In genomic region chr18:7566244-7566586, GRCh38 we compare ENCODE assay signal across 8 cellular contexts. TPM values are rescaled to one million over a fixed set of nuclear protein-coding genes. Genes with fewer than 3 reads are reported as not detected.
A peak's percentile ranks its signal among the peaks of the same experiment; 100 is the strongest.
DNase-seq lines count a peak whose midpoint lies in the region; ATAC-seq and TF ChIP-seq lines count a peak whose summit lies in the region.

No MANE protein-coding gene starts in this region.

- H3K9me3 Mint-ChIP-seq in activated naive CD4-positive, alpha-beta T cell treated with anti-CD3 and anti-CD28 coated beads, Interleukin-2, amount 10 ng/mL, durations not matched to agents 7 days and 5 days: no peaks in the 10 kb centered on the region
- no peaks in the 10 kb centered on the region for H3K9me3 Mint-ChIP-seq in mesothelial cell of epicardium

- intact Hi-C loops in transverse colon (cut with DNase I; ENCODE audit: low total_unique reads): loop anchor here (5.0 kb wide), 3 partner anchors 99 to 1186 kb away; no protein-coding TSS in a partner anchor

- H3K27ac ChIP-seq in cingulate gyrus (ENCODE audit: low read depth, low read length): peak overlapping the region; percentile 80
- peak overlapping the region; percentile 89 to 96 (median 94) for H3K27ac ChIP-seq in transverse colon

- peak overlapping the region; percentile 36 for H3K4me3 Mint-ChIP-seq in activated naive CD4-positive, alpha-beta T cell treated with anti-CD3 and anti-CD28 coated beads, Interleukin-2, amount 10 ng/mL, durations not matched to agents 7 days and 5 days
- peak overlapping the region; percentile 80 for H3K4me3 Mint-ChIP-seq in mesothelial cell of epicardium

- CTCF ChIA-PET in activated naive CD4-positive, alpha-beta T cell treated with anti-CD3 and anti-CD28 coated beads, Interleukin-2, amount 10 ng/mL, durations not matched to agents 7 days and 5 days (lab: Charles Lee): interaction anchor here (1.0 to 2.0 kb wide), 3 partner anchors 11 to 646 kb away, joined by 4 to 8 read pairs (median 4); no protein-coding TSS in a partner anchor

- H3K9me3 ChIP-seq in transverse colon: no peaks in the 10 kb centered on the region

- peaks cover 43% of the 10 kb centered on the region for H3K27me3 Mint-ChIP-seq in activated naive CD4-positive, alpha-beta T cell treated with anti-CD3 and anti-CD28 coated beads, Interleukin-2, amount 10 ng/mL, durations not matched to agents 7 days and 5 days
- peaks cover 18% of the 10 kb centered on the region for H3K27me3 Mint-ChIP-seq in mesothelial cell of epicardium (ENCODE audit: low read depth)

- in situ Hi-C loops in transverse colon (cut with MboI; ENCODE audit: low pct_ligation_motif_present in 1 of 4, low pct_unique_long_range_greater_than_20kb in 1 of 4, low sequenced_read_pairs in 3 of 4): loop anchor here in 2 of 4 donors (25.0 kb wide), 2 partner anchors 279 to 304 kb away; no protein-coding TSS in a partner anchor

- H3K36me3 Mint-ChIP-seq in activated naive CD4-positive, alpha-beta T cell treated with anti-CD3 and anti-CD28 coated beads, Interleukin-2, amount 10 ng/mL, durations not matched to agents 7 days and 5 days: peaks cover 1% of the 10 kb centered on the region
- H3K36me3 Mint-ChIP-seq in mesothelial cell of epicardium: peaks cover 5% of the 10 kb centered on the region

- no peak for ATAC-seq in activated CD4-positive, CD25-positive, alpha-beta regulatory T cell treated with anti-CD3 and anti-CD28 coated beads, Interleukin-2, amount 50 U/mL, for 24 hours
- no peak for ATAC-seq in HG03159 (IDR thresholded peaks at IDR 0.05; ENCODE audit: unreplicated experiment)

- peak overlapping the region; percentile 40 to 69 (median 64) for H3K4me3 ChIP-seq in transverse colon

- peaks cover 4% of the 10 kb centered on the region for H3K4me1 Mint-ChIP-seq in activated naive CD4-positive, alpha-beta T cell treated with anti-CD3 and anti-CD28 coated beads, Interleukin-2, amount 10 ng/mL, durations not matched to agents 7 days and 5 days
- H3K4me1 Mint-ChIP-seq in mesothelial cell of epicardium: peaks cover 32% of the 10 kb centered on the region

- no peak for TF ChIP-seq POLR2A in transverse colon (IDR thresholded peaks at IDR 0.05)

- no peak overlapping the region for H3K27ac Mint-ChIP-seq in activated naive CD4-positive, alpha-beta T cell treated with anti-CD3 and anti-CD28 coated beads, Interleukin-2, amount 10 ng/mL, durations not matched to agents 7 days and 5 days
- H3K27ac Mint-ChIP-seq in mesothelial cell of epicardium: peak overlapping the region; percentile 91

- H3K27me3 ChIP-seq in transverse colon: peaks cover 49% of the 10 kb centered on the region

- TF ChIP-seq CTCF in mesothelial cell of epicardium (IDR thresholded peaks at IDR 0.05; ENCODE audit: unreplicated experiment) (no peak), transverse colon (IDR thresholded peaks at IDR 0.05) (no peak)

- TF ChIP-seq EP300 in transverse colon (IDR thresholded peaks at IDR 0.05; ENCODE audit: low read depth): no peak

- 2 to 7% methylated on average over 4 to 7 of the region's 7 CpGs for WGBS in transverse colon (ENCODE audit: low coverage in 1 of 2), 2 donors

- no peaks in the 10 kb centered on the region for H3K36me3 ChIP-seq in transverse colon

- DNase-seq in activated naive CD4-positive, alpha-beta T cell treated with anti-CD3 and anti-CD28 coated beads, Interleukin-2, amount 10 ng/mL, durations not matched to agents 7 days and 5 days: no peak
- DNase-seq in activated naive CD4-positive, alpha-beta T cell treated with anti-CD3 and anti-CD28 coated beads, Interleukin-2, amount 50 U/mL, for 16 hours: no peak
- DNase-seq in mesothelial cell of epicardium (ENCODE audit: low spot score in 2 of 2, unreplicated experiment in 2 of 2) (no peak), transverse colon (no peak), NCI-H446 treated with DMSO at 0.1 percent for 48 hours (lab: John Stamatoyannopoulos, UW) (no peak)

- peaks cover 4 to 26% (median 11%) of the 10 kb centered on the region in 4 donors for H3K4me1 ChIP-seq in transverse colon

RNA-seq across cellular contexts. Expression of gene PTPRM, which starts 0.9 kb away (rescaled TPM):
- total RNA-seq in mesothelial cell of epicardium (71.3 to 82.1 TPM (median 72.7 TPM) in 3 replicates), transverse colon (10 to 100 TPM; 22.5 to 92.5 (median 39.2) TPM)
